ENCODE assay signal across 22 cellular contexts in genomic region chr16:76970745-76971099, GRCh38.
"Had no signal": no experiment of that assay in that cellular context is flagged by ENCODE, and none has a peak within 500 bp of the region (broad histone marks: within the 10 kb centered on the region; RNA-seq: fewer than 3 reads in every experiment).

No MANE protein-coding gene starts in this region.

- DNase-seq: cerebellar nuclear complex; cortex of kidney; effector memory CD8-positive, alpha-beta T cell; erythroblast; esophagus squamous epithelium; foreskin melanocyte; glutamatergic neuron; heart right ventricle; naive thymus-derived CD8-positive, alpha-beta T cell; nephron progenitor cell; nucleus accumbens; sigmoid colon; spleen; stimulated activated CD4-positive, alpha-beta T cell treated with anti-CD3 and anti-CD28 coated beads, Interleukin-15, amount 100 ng/mL, for 24 hours; stimulated activated CD4-positive, alpha-beta T cell treated with anti-CD3 and anti-CD28 coated beads, Interleukin-2, amount 100 ng/mL, for 48 hours; stimulated activated naive B cell treated with anti-CD40 and anti-IgM and Interleukin-4, amounts not matched to agents 10 μg/mL and 1 μg/mL and 100 μg/mL, for 72 hours; transverse colon; upper lobe of right lung had no signal

- H3K27me3 ChIP-seq: esophagus squamous epithelium, heart right ventricle, right atrium auricular region, sigmoid colon, spleen, transverse colon, upper lobe of right lung had no signal

- H3K36me3 ChIP-seq: esophagus squamous epithelium, heart right ventricle, prostate gland, right atrium auricular region, sigmoid colon, spleen, transverse colon, upper lobe of right lung had no signal

- H3K9me3 ChIP-seq: esophagus squamous epithelium, prostate gland, right atrium auricular region, sigmoid colon, spleen, transverse colon, upper lobe of right lung had no signal

- FAIRE-seq: endometrium, keratinocyte had no signal

- H3K27ac ChIP-seq: esophagus squamous epithelium, heart right ventricle, prostate gland, right atrium auricular region, sigmoid colon, spleen, transverse colon, upper lobe of right lung had no signal

- ATAC-seq: effector memory CD8-positive, alpha-beta T cell; heart right ventricle; naive thymus-derived CD8-positive, alpha-beta T cell; stimulated activated naive B cell treated with anti-CD40 and anti-IgM and Interleukin-4, amounts not matched to agents 10 μg/mL and 1 μg/mL and 100 μg/mL, for 72 hours; upper lobe of right lung had no signal

- H3K4me3 ChIP-seq: esophagus squamous epithelium, heart right ventricle, prostate gland, right atrium auricular region, sigmoid colon, spleen, transverse colon, upper lobe of right lung had no signal

- H3K4me1 ChIP-seq: esophagus squamous epithelium, heart right ventricle, prostate gland, right atrium auricular region, sigmoid colon, spleen, transverse colon, upper lobe of right lung had no signal
